Comparison of ENCODE assay signal across 29 cellular contexts in genomic region chr2:59096952-59097351, GRCh38.
"Had no signal": no experiment of that assay in that cellular context is flagged by ENCODE, and none has a peak within 500 bp of the region (broad histone marks: within the 10 kb centered on the region; RNA-seq: fewer than 3 reads in every experiment).

No MANE protein-coding gene starts in this region.

- H3K79me2 ChIP-seq: parathyroid adenoma had no signal

- H3K4me1 ChIP-seq: neural progenitor cell, parathyroid adenoma, psoas muscle, right lobe of liver, sigmoid colon, spleen, suprapubic skin, testis, tibial nerve, upper lobe of left lung, vagina had no signal

- H3K27ac ChIP-seq: neural progenitor cell, ovary, parathyroid adenoma, psoas muscle, right lobe of liver, sigmoid colon, spleen, suprapubic skin, testis, tibial nerve, upper lobe of left lung, vagina had no signal

- H3K9me3 ChIP-seq: psoas muscle, right lobe of liver, suprapubic skin, testis, vagina had no signal

- H3K4me2 ChIP-seq: neural progenitor cell had no signal

- H3K27me3 ChIP-seq: neural progenitor cell, ovary, right lobe of liver, sigmoid colon, spleen, suprapubic skin, testis, tibial nerve, upper lobe of left lung, vagina had no signal

- ATAC-seq: natural killer cell; psoas muscle; right cardiac atrium; right lobe of liver; stimulated activated memory B cell treated with anti-CD40 and anti-IgM and Interleukin-4, amounts not matched to agents 10 μg/mL and 1 μg/mL and 100 μg/mL, for 72 hours; stimulated activated naive CD8-positive, alpha-beta T cell treated with anti-CD3 and anti-CD28 coated beads, Interleukin-15, amount 100 ng/mL, for 72 hours; stimulated activated naive CD8-positive, alpha-beta T cell treated with anti-CD3 and anti-CD28 coated beads, Interleukin-15, Interleukin-2, amounts not matched to agents 100 U/mL and 50 U/mL, for 24 hours had no signal

- H3K4me3 ChIP-seq: neural progenitor cell, ovary, psoas muscle, right lobe of liver, sigmoid colon, spleen, suprapubic skin, testis, tibial nerve, upper lobe of left lung, vagina had no signal

- H3K9ac ChIP-seq: neural progenitor cell, parathyroid adenoma had no signal

- H2AFZ ChIP-seq: neural progenitor cell, parathyroid adenoma had no signal

- FAIRE-seq: small intestine, urothelium cell line had no signal

- H3K36me3 ChIP-seq: neural progenitor cell, ovary, right lobe of liver, sigmoid colon, spleen, suprapubic skin, tibial nerve, upper lobe of left lung, vagina had no signal

- DNase-seq: natural killer cell; occipital lobe; ovary; posterior cingulate gyrus; psoas muscle; right cardiac atrium; right lobe of liver; sigmoid colon; small intestine; spleen; stimulated activated CD4-positive, alpha-beta T cell treated with anti-CD3 and anti-CD28 coated beads, Interleukin-12 subunit alpha, Interleukin-12 subunit beta, amount 100 ng/mL, for 4 hours; stimulated activated CD4-positive, alpha-beta T cell treated with anti-CD3 and anti-CD28 coated beads, Interleukin-1b, Interleukin-23, amount 100 ng/mL, for 48 hours; stimulated activated CD4-positive, alpha-beta T cell treated with anti-CD3 and anti-CD28 coated beads, Interleukin-4, amount 100 ng/mL, for 1 hour; stimulated activated CD4-positive, alpha-beta T cell treated with anti-CD3 and anti-CD28 coated beads, Interleukin-4, amount 100 ng/mL, for 4 hours; stimulated activated CD8-positive, alpha-beta memory T cell treated with anti-CD3 and anti-CD28 coated beads, Interleukin-4, amount 100 ng/mL, for 48 hours; stimulated activated naive CD4-positive, alpha-beta T cell; stimulated activated naive CD8-positive, alpha-beta T cell treated with anti-CD3 and anti-CD28 coated beads, Interleukin-15, amount 100 ng/mL, for 72 hours; stimulated activated naive CD8-positive, alpha-beta T cell treated with anti-CD3 and anti-CD28 coated beads, Interleukin-15, Interleukin-2, amounts not matched to agents 100 U/mL and 50 U/mL, for 24 hours; substantia nigra; testis; trophoblast cell; upper lobe of left lung had no signal
